In genomic region chr1:200642481-200642880, GRCh38 we compare ENCODE assay signal across 1 cellular context.
TF ChIP-seq lines count a peak whose summit lies in the region.

No MANE protein-coding gene starts in this region.

TF ChIP-seq in K562, 482 proteins besides CTCF, POLR2A, EP300 and RAD21 (continued from another document):
- TF ChIP-seq CUX1 (CRISPR knock-in tag; IDR thresholded peaks at IDR 0.05) (no peak), CGGBP1 (CRISPR knock-in tag; IDR thresholded peaks at IDR 0.05) (no peak), CREB3L1 (IDR thresholded peaks at IDR 0.05; ENCODE audit: borderline replicate concordance, low read depth) (no peak), ZNF184 (CRISPR knock-in tag; IDR thresholded peaks at IDR 0.05) (no peak), CREBBP (IDR thresholded peaks at IDR 0.05; ENCODE audit: low read depth, low read length) (no peak), ETV6 (IDR thresholded peaks at IDR 0.05; ENCODE audit: borderline replicate concordance in 1 of 2, low read depth in 2 of 2, low read length in 1 of 2) (0 out of 4 replicates have a peak, but pooled peaks of 1 of the 2 experiments have one; percentile 58), ETV6 (CRISPR knock-in tag; IDR thresholded peaks at IDR 0.05; ENCODE audit: borderline replicate concordance) (no peak), BRF2 (IDR thresholded peaks at IDR 0.05; ENCODE audit: borderline replicate concordance, insufficient read depth, insufficient read length) (no peak), RHOXF2B (CRISPR knock-in tag; conservative IDR thresholded peaks at IDR 0.05) (no peak), POLR2H (tag; IDR thresholded peaks at IDR 0.05; ENCODE audit: low read depth) (peak; percentile 49), ZNF764 (CRISPR knock-in tag; IDR thresholded peaks at IDR 0.05; ENCODE audit: low read depth) (no peak), MCM5 (IDR thresholded peaks at IDR 0.05; ENCODE audit: low read depth) (no peak), POLR2G (IDR thresholded peaks at IDR 0.05; ENCODE audit: low read depth, low read length) (no peak), ZBTB5 (IDR thresholded peaks at IDR 0.05) (no peak), ZNF41 (CRISPR knock-in tag; conservative IDR thresholded peaks at IDR 0.05) (no peak), LCOR (CRISPR knock-in tag; IDR thresholded peaks at IDR 0.05) (no peak), RFX1 (IDR thresholded peaks at IDR 0.05) (no peak), HDAC2 (IDR thresholded peaks at IDR 0.05) (0 out of 2 replicates have a peak, but pooled peaks have one; percentile 44), PCBP1 (IDR thresholded peaks at IDR 0.05; ENCODE audit: low read depth, low read length, poor library complexity, severe bottlenecking) (no peak), TBP (optimal IDR thresholded peaks at IDR 0.05; ENCODE audit: low read depth, low read length) (no peak), TCF3 (CRISPR knock-in tag; IDR thresholded peaks at IDR 0.05) (no peak), MNT (conservative IDR thresholded peaks at IDR 0.05) (0 out of 4 replicates have a peak, but pooled peaks have one; percentile 37 to 38), ZNF395 (CRISPR knock-in tag; IDR thresholded peaks at IDR 0.05) (no peak), SMAD1 (IDR thresholded peaks at IDR 0.05; ENCODE audit: low read depth, low read length, partially characterized antibody) (no peak), RB1 (IDR thresholded peaks at IDR 0.05; ENCODE audit: low read depth) (no peak), ZNF324 (CRISPR knock-in tag; IDR thresholded peaks at IDR 0.05) (no peak), KLF1 (tag; IDR thresholded peaks at IDR 0.05) (no peak), ZFP30 (CRISPR knock-in tag; IDR thresholded peaks at IDR 0.05; ENCODE audit: borderline replicate concordance) (no peak), CREM (IDR thresholded peaks at IDR 0.05; ENCODE audit: low read depth) (no peak), FOXA1 (IDR thresholded peaks at IDR 0.05; ENCODE audit: borderline replicate concordance) (no peak), CEBPB (tag; IDR thresholded peaks at IDR 0.05) (no peak)
